Comparison of ENCODE assay signal across 8 cellular contexts in the genomic region with DNA sequence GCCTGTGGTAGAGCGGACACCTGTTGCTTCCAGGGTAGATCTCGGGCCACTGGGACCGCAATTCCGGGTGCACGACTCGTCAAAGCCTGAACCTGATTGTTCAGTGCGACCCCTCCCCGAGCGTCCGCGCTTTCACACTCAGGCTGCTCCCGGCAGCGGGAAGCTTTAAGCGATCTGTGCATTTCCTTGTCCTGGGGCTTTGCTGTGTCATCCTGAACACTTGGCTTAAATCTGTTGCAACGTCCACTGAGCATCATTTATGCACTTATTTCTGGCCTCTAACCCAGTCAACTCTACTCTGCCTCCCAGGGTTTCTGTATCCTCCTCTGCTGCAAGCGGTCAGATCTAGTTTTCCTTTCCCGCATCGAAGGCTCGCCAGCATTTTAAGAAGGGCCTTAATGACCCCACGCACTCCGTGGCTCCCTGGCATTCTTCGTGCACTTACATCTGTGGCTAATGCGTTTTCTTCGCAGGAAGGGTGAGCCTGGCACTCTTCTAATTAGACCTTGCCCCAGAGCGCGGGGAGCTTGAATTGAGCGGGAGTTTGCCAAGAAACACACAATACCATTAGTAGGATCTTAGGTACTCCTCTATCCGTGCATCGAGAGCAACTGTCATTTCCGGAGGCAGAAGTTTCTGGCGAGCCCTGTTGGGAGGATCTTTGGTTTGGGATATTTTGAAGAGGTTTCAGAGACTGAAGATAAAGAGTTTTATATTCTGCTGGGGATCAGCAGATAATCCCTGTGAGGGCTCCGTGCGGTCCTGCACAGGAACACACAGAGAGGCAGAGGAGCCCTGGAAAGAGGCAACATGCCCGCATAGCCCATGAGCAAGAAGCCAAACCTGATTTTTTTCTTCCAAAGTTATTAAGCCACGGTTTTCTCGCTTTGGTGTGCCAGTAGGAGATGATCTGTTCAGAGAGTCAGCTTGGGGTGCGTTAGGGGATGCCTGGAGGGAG. TPM values are rescaled to one million over a fixed set of nuclear protein-coding genes. Genes with fewer than 3 reads are reported as not detected.
DNase-seq lines count a peak whose midpoint lies in the region; ATAC-seq and TF ChIP-seq lines count a peak whose summit lies in the region.
"Had no signal": no experiment of that assay in that cellular context is flagged by ENCODE, and none has a peak within 500 bp of the region (broad histone marks: within the 10 kb centered on the region; RNA-seq: fewer than 3 reads in every experiment).

No MANE protein-coding gene starts in this region.

- H3K27me3 Mint-ChIP-seq in H9 (ENCODE audit: low read depth) (peaks cover 36% of the 10 kb centered on the region), T-cell (peaks cover 27 to 28% of the 10 kb centered on the region in 2 donors), osteocyte (ENCODE audit: unreplicated experiment) (peaks cover 36% of the 10 kb centered on the region)

- no peak overlapping the region for H3K18ac ChIP-seq in H9 (ENCODE audit: insufficient read length, low read depth, low read length)

- H3K4me2 ChIP-seq in H9 (ENCODE audit: insufficient read depth, insufficient read length, low read length), result peak overlapping the region; percentile 76

- H3K79me2 ChIP-seq in H9 (ENCODE audit: insufficient read depth, low read length), result no peaks in the 10 kb centered on the region

- no peak overlapping the region for H2BK120ac ChIP-seq in H9 (ENCODE audit: low read depth, low read length, poor library complexity, severe bottlenecking)

- H3K79me1 ChIP-seq in H9 (ENCODE audit: insufficient read depth, low read depth, low read length, poor library complexity, severe bottlenecking), result no peaks in the 10 kb centered on the region

- no peak overlapping the region for H3K56ac ChIP-seq in H9 (ENCODE audit: insufficient read length, low read depth, low read length)

- no peak overlapping the region for H2BK5ac ChIP-seq in H9 (ENCODE audit: insufficient read length, low read length)

- no peaks in the 10 kb centered on the region for H4K20me1 ChIP-seq in H9 (ENCODE audit: control insufficient read depth, insufficient read depth, insufficient read length)

- H2BK15ac ChIP-seq in H9 (ENCODE audit: low read depth, low read length), result no peak overlapping the region

- H3K4ac ChIP-seq in H9 (ENCODE audit: low read depth, low read length), result no peak overlapping the region

- peaks cover 13% of the 10 kb centered on the region for H3K23me2 ChIP-seq in H9 (ENCODE audit: insufficient read length, low read depth, low read length, poor library complexity, severe bottlenecking)

- H2AFZ ChIP-seq in H9 (ENCODE audit: low read length), result peak overlapping the region; percentile 81

- H3K27ac Mint-ChIP-seq in H9 (peak overlapping the region in 1 of 3 experiments; percentile 13; a peak in 1 of 7 replicates), T-cell (no peak overlapping the region), osteocyte (ENCODE audit: unreplicated experiment) (no peak overlapping the region)

- DNase-seq in H9 (peak; percentile 36), T-cell (no peak), fibroblast of villous mesenchyme (ENCODE audit: low read depth) (peak; percentile 46), osteocyte (ENCODE audit: extremely low spot score, unreplicated experiment) (no peak), GM13977 (ENCODE audit: low spot score) (no peak)

- H4K8ac ChIP-seq in H9 (replicated peaks; ENCODE audit: insufficient read length, low read depth, low read length), result no peak overlapping the region

- H3T11ph ChIP-seq in H9 (ENCODE audit: low read length), result no peak overlapping the region

- ATAC-seq in T-cell (replicated peaks in 1 of 4), result peak in 1 of 4 experiments; percentile 26
- no peak for ATAC-seq in GM21717 (IDR thresholded peaks at IDR 0.05; ENCODE audit: unreplicated experiment)
- ATAC-seq in HG03457 (IDR thresholded peaks at IDR 0.05; ENCODE audit: unreplicated experiment), result no peak

- no peak overlapping the region for H3K23ac ChIP-seq in H9 (ENCODE audit: insufficient read length, low read depth, low read length)

- in situ Hi-C loops in GM13977 (cut with MboI; ENCODE audit: low pct_unique_long_range_greater_than_20kb, low sequenced_read_pairs, unreplicated experiment), result no loop called here

- no peaks in the 10 kb centered on the region for H3K9me3 ChIP-seq in H9 (ENCODE audit: control insufficient read depth, low read depth, low read length)

- H3K27ac ChIP-seq in H9 (ENCODE audit: insufficient read length, low read depth, low read length), result no peak overlapping the region
- H3K27ac ChIP-seq: SK-N-MC had no signal

- no peaks in the 10 kb centered on the region; the same call in 1 of the 2 replicates for H3K4me1 ChIP-seq in H9 (ENCODE audit: insufficient read depth, low read length)

- WGBS in H9 (ENCODE audit: extremely low coverage, insufficient read length, low lambda C conversion rate), result no CpG with 5 or more reads among the region's 37 CpGs

- H3K9ac ChIP-seq in H9 (ENCODE audit: extremely low read depth, insufficient read length, low read length), result peak overlapping the region; percentile 52

- H3K4me1 Mint-ChIP-seq in H9 (peaks cover 30 to 32% of the 10 kb centered on the region in 2 experiments), T-cell (peaks cover 15 to 19% (median 18%) of the 10 kb centered on the region in 3 donors), osteocyte (ENCODE audit: unreplicated experiment) (peaks cover 17% of the 10 kb centered on the region)

- no peak overlapping the region for H2AK5ac ChIP-seq in H9 (ENCODE audit: insufficient read length, low read length)

- H3K14ac ChIP-seq in H9 (ENCODE audit: insufficient read depth, low read length), result no peak overlapping the region

- H3K4me3 ChIP-seq in fibroblast of villous mesenchyme (ENCODE audit: low read depth, low read length), result peak overlapping the region; percentile 63
- H3K4me3 ChIP-seq: SK-N-MC had no signal

- CTCF ChIA-PET in T-cell (lab: Charles Lee), result no interaction called here

- H4K5ac ChIP-seq in H9 (ENCODE audit: insufficient read length, low read depth, low read length), result no peak overlapping the region

- no peak overlapping the region for H4K91ac ChIP-seq in H9 (ENCODE audit: insufficient read length, low read depth, low read length)

- POLR2A ChIA-PET in T-cell (lab: Charles Lee), result no interaction called here

- peaks cover 4% of the 10 kb centered on the region; the same call in 1 of the 2 replicates for H3K27me3 ChIP-seq in H9 (ENCODE audit: insufficient read depth, low read length)

- H3K36me3 Mint-ChIP-seq in H9 (ENCODE audit: insufficient read depth in 1 of 3, low read depth in 3 of 3), result peaks cover 0 to 14% (median 0%) of the 10 kb centered on the region in 3 experiments; a peak in 5 of 7 replicates
- no peaks in the 10 kb centered on the region for H3K36me3 Mint-ChIP-seq in T-cell
- no peaks in the 10 kb centered on the region for H3K36me3 Mint-ChIP-seq in osteocyte (ENCODE audit: unreplicated experiment)

- no peaks in the 10 kb centered on the region; a peak in 1 of 5 replicates for H3K9me3 Mint-ChIP-seq in H9
- H3K9me3 Mint-ChIP-seq in T-cell, result no peaks in the 10 kb centered on the region
- H3K9me3 Mint-ChIP-seq in osteocyte (ENCODE audit: unreplicated experiment), result no peaks in the 10 kb centered on the region

- no peak overlapping the region for H2BK12ac ChIP-seq in H9 (ENCODE audit: insufficient read length, low read depth, low read length)

- H3K4me3 Mint-ChIP-seq in H9 (peak overlapping the region; percentile 79 to 87), T-cell (peak overlapping the region; percentile 66 to 77 (median 77)), osteocyte (ENCODE audit: unreplicated experiment) (peak overlapping the region; percentile 74)

- H2BK20ac ChIP-seq in H9 (ENCODE audit: low read depth, low read length, poor library complexity, severe bottlenecking), result no peak overlapping the region

- no peak for TF ChIP-seq CTCF in H9 (conservative IDR thresholded peaks at IDR 0.05)
- TF ChIP-seq CTCF in fibroblast of villous mesenchyme (IDR thresholded peaks at IDR 0.05; ENCODE audit: insufficient read depth, low read depth, low read length), result no peak
- TF ChIP-seq CTCF in osteocyte (IDR thresholded peaks at IDR 0.05), result no peak
- TF ChIP-seq CTCF in GM13977 (IDR thresholded peaks at IDR 0.05; ENCODE audit: extremely low read depth, insufficient read depth, missing control alignments), result no peak

RNA-seq across cellular contexts. Expression of gene DDIT4L, which starts 0.7 kb away (rescaled TPM):
- total RNA-seq in H9 (2021) (2.1 TPM in 2 replicates), T-cell (under 1 TPM in 3 of 5 donors, not detected in 2; 0.13 to 0.19 (median 0.13) TPM), fibroblast of villous mesenchyme (3.0 and 3.5 TPM in 2 replicates), osteocyte (0.60 and 0.78 TPM in 2 replicates)

Comparison
In these comparisons a context has a peak if more than half of its experiments do, and no peak if none do; other contexts are left out.
1. DNase-seq: peak in H9 (single experiment) and fibroblast of villous mesenchyme (single experiment); none in T-cell (0 of 34), osteocyte (single experiment) and GM13977 (single experiment).
2. Peak in every context shown above with its lines, with median percentiles within 50 percentile points of each other: H3K4me3 Mint-ChIP-seq.